ENCODE assay signal across 1 cellular context in genomic region chr6:138087549-138087948, GRCh38.
TF ChIP-seq lines count a peak whose summit lies in the region.

No MANE protein-coding gene starts in this region.

TF ChIP-seq in HEK293, 187 proteins besides CTCF, POLR2A, EP300 and RAD21 (continued from another document):
- TF ChIP-seq, protein P1, sequence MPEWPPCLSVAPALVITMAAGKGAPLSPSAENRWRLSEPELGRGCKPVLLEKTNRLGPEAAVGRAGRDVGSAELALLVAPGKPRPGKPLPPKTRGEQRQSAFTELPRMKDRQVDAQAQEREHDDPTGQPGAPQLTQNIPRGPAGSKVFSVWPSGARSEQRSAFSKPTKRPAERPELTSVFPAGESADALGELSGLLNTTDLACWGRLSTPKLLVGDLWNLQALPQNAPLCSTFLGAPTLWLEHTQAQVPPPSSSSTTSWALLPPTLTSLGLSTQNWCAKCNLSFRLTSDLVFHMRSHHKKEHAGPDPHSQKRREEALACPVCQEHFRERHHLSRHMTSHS (tag by site-specific recombination; IDR thresholded peaks at IDR 0.05): no peak
- TF ChIP-seq, protein P2, sequence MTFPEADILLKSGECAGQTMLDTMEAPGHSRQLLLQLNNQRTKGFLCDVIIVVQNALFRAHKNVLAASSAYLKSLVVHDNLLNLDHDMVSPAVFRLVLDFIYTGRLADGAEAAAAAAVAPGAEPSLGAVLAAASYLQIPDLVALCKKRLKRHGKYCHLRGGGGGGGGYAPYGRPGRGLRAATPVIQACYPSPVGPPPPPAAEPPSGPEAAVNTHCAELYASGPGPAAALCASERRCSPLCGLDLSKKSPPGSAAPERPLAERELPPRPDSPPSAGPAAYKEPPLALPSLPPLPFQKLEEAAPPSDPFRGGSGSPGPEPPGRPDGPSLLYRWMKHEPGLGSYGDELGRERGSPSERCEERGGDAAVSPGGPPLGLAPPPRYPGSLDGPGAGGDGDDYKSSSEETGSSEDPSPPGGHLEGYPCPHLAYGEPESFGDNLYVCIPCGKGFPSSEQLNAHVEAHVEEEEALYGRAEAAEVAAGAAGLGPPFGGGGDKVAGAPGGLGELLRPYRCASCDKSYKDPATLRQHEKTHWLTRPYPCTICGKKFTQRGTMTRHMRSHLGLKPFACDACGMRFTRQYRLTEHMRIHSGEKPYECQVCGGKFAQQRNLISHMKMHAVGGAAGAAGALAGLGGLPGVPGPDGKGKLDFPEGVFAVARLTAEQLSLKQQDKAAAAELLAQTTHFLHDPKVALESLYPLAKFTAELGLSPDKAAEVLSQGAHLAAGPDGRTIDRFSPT (tag by site-specific recombination; IDR thresholded peaks at IDR 0.05): no peak
- TF ChIP-seq, protein P3, sequence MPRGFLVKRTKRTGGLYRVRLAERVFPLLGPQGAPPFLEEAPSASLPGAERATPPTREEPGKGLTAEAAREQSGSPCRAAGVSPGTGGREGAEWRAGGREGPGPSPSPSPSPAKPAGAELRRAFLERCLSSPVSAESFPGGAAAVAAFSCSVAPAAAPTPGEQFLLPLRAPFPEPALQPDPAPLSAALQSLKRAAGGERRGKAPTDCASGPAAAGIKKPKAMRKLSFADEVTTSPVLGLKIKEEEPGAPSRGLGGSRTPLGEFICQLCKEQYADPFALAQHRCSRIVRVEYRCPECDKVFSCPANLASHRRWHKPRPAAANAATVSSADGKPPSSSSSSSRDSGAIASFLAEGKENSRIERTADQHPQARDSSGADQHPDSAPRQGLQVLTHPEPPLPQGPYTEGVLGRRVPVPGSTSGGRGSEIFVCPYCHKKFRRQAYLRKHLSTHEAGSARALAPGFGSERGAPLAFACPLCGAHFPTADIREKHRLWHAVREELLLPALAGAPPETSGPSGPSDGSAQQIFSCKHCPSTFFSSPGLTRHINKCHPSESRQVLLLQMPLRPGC (tag by site-specific recombination; IDR thresholded peaks at IDR 0.05): 0 out of 2 replicates have a peak, but pooled peaks have one; percentile 10
- TF ChIP-seq ZBTB48 (tag by site-specific recombination; IDR thresholded peaks at IDR 0.05): peak; percentile 97
- TF ChIP-seq ZIC2 (tag by site-specific recombination; IDR thresholded peaks at IDR 0.05): 0 out of 2 replicates have a peak, but pooled peaks have one; percentile 61
- no peak for TF ChIP-seq MYNN (tag by site-specific recombination; IDR thresholded peaks at IDR 0.05; ENCODE audit: borderline replicate concordance)
- TF ChIP-seq TSHZ1 (tag by site-specific recombination; IDR thresholded peaks at IDR 0.05; ENCODE audit: borderline replicate concordance): 0 out of 2 replicates have a peak, but pooled peaks have one; percentile 24
- TF ChIP-seq ZNF600 (tag by site-specific recombination; IDR thresholded peaks at IDR 0.05): peak; percentile 86
- TF ChIP-seq BCL11A (tag by site-specific recombination; IDR thresholded peaks at IDR 0.05; ENCODE audit: low read depth): 0 out of 2 replicates have a peak, but pooled peaks have one; percentile 7
